Comparison of ENCODE assay signal across 19 cellular contexts in genomic region chr4:176011523-176011922, GRCh38. TPM values are rescaled to one million over a fixed set of nuclear protein-coding genes. Genes with fewer than 3 reads are reported as not detected.
DNase-seq lines count a peak whose midpoint lies in the region; ATAC-seq and TF ChIP-seq lines count a peak whose summit lies in the region.
"Had no signal": no experiment of that assay in that cellular context is flagged by ENCODE, and none has a peak within 500 bp of the region (broad histone marks: within the 10 kb centered on the region; RNA-seq: fewer than 3 reads in every experiment).

No MANE protein-coding gene starts in this region.

- intact Hi-C loops in CD14-positive monocyte (cut with micrococcal nuclease), result no loop called here

- H3K27ac Mint-ChIP-seq in CD14-positive monocyte, result no peak overlapping the region
- H3K27ac Mint-ChIP-seq: activated CD8-positive, alpha-beta T cell treated with anti-CD3 and anti-CD28 coated beads for 36 hours; activated naive CD4-positive, alpha-beta T cell treated with anti-CD3 and anti-CD28 coated beads, Interleukin-2, amount 50 U/mL, for 72 hours; natural killer cell; T-helper 1 cell treated with Interleukin-12 subunit alpha and Interleukin-12 subunit beta and Interleukin-4 antibody, amounts not matched to agents 30 μg/mL and 1 μg/mL, for 36 hours had no signal

- H3K36me3 Mint-ChIP-seq in CD14-positive monocyte, result no peaks in the 10 kb centered on the region
- H3K36me3 Mint-ChIP-seq: activated naive CD4-positive, alpha-beta T cell treated with anti-CD3 and anti-CD28 coated beads, Interleukin-2, amount 50 U/mL, for 72 hours; IgD-negative memory B cell; natural killer cell had no signal

- DNase-seq in LHCN-M2 (ENCODE audit: low read depth) (peak; percentile 18), kidney glomerular epithelial cell (lab: John Stamatoyannopoulos, UW) (peak; percentile 1), G401 (ENCODE audit: low spot score) (no peak), CD14-positive monocyte (ENCODE audit: low spot score) (no peak), NCI-H2107 treated with DMSO at 0.1 percent for 48 hours (lab: John Stamatoyannopoulos, UW; ENCODE audit: unreplicated experiment) (no peak)
- DNase-seq: activated CD8-positive, alpha-beta T cell treated with anti-CD3 and anti-CD28 coated beads for 36 hours; COR-L47; cortex of kidney; kidney; mesendoderm; natural killer cell; NCI-H1092; NCI-H2029 treated with DMSO at 0.1 percent for 48 hours; NCI-H510A treated with DMSO at 0.1 percent for 48 hours had no signal

- H3K4me3 Mint-ChIP-seq in CD14-positive monocyte, result no peak overlapping the region
- H3K4me3 Mint-ChIP-seq: activated CD8-positive, alpha-beta T cell treated with anti-CD3 and anti-CD28 coated beads for 36 hours; IgD-negative memory B cell; natural killer cell; T-helper 1 cell treated with Interleukin-12 subunit alpha and Interleukin-12 subunit beta and Interleukin-4 antibody, amounts not matched to agents 30 μg/mL and 1 μg/mL, for 36 hours had no signal

- TF ChIP-seq CTCF in CD14-positive monocyte (IDR thresholded peaks at IDR 0.05), result no peak

- peaks cover 25% of the 10 kb centered on the region for H3K4me1 Mint-ChIP-seq in CD14-positive monocyte
- H3K4me1 Mint-ChIP-seq: natural killer cell had no signal

- peaks cover 0 to 4% (median 1%) of the 10 kb centered on the region in 7 donors for H3K9me3 Mint-ChIP-seq in CD14-positive monocyte
- H3K9me3 Mint-ChIP-seq: activated CD8-positive, alpha-beta T cell treated with anti-CD3 and anti-CD28 coated beads for 36 hours; T-helper 1 cell treated with Interleukin-12 subunit alpha and Interleukin-12 subunit beta and Interleukin-4 antibody, amounts not matched to agents 30 μg/mL and 1 μg/mL, for 36 hours had no signal

- peaks cover 2 to 6% (median 3%) of the 10 kb centered on the region in 3 donors for H3K27me3 Mint-ChIP-seq in CD14-positive monocyte (ENCODE audit: low read depth in 3 of 3)
- H3K27me3 Mint-ChIP-seq: IgD-negative memory B cell had no signal

- ATAC-seq in GM18498 (IDR thresholded peaks at IDR 0.05; ENCODE audit: unreplicated experiment), result peak; percentile 2
- ATAC-seq in GM21390 (IDR thresholded peaks at IDR 0.05; ENCODE audit: unreplicated experiment), result peak; percentile 22
- ATAC-seq: activated CD8-positive, alpha-beta T cell treated with anti-CD3 and anti-CD28 coated beads for 36 hours; activated naive CD4-positive, alpha-beta T cell treated with anti-CD3 and anti-CD28 coated beads, Interleukin-2, amount 50 U/mL, for 72 hours; natural killer cell had no signal

- in situ Hi-C loops in G401 (cut with HindIII; ENCODE audit: low sequenced_read_pairs), result no loop called here

RNA-seq across cellular contexts. Expression of gene WDR17, which starts 54.1 kb away (rescaled TPM):
- 0.11 and 0.26 TPM in 2 replicates for total RNA-seq in LHCN-M2 (2014; rRNA removed)
- not detected for polyA plus RNA-seq in LHCN-M2 (2012)
- 1.5 and 2.8 TPM in 2 replicates for total RNA-seq in G401 (2014; rRNA removed; shearing (Covaris generic))
- 1 to 10 TPM in 1 of 2 donors, under 1 TPM in 1; 0.22 to 1.1 TPM for polyA plus RNA-seq in CD14-positive monocyte

Comparison
In these comparisons a context has a peak if more than half of its experiments do, and no peak if none do; other contexts are left out.
1. DNase-seq: peak in LHCN-M2 (single experiment) and kidney glomerular epithelial cell (single experiment); none in G401 (single experiment), CD14-positive monocyte (single experiment) and NCI-H2107 treated with DMSO at 0.1 percent for 48 hours (single experiment).